12 cellular contexts compared by ENCODE assay signal in the genomic region with DNA sequence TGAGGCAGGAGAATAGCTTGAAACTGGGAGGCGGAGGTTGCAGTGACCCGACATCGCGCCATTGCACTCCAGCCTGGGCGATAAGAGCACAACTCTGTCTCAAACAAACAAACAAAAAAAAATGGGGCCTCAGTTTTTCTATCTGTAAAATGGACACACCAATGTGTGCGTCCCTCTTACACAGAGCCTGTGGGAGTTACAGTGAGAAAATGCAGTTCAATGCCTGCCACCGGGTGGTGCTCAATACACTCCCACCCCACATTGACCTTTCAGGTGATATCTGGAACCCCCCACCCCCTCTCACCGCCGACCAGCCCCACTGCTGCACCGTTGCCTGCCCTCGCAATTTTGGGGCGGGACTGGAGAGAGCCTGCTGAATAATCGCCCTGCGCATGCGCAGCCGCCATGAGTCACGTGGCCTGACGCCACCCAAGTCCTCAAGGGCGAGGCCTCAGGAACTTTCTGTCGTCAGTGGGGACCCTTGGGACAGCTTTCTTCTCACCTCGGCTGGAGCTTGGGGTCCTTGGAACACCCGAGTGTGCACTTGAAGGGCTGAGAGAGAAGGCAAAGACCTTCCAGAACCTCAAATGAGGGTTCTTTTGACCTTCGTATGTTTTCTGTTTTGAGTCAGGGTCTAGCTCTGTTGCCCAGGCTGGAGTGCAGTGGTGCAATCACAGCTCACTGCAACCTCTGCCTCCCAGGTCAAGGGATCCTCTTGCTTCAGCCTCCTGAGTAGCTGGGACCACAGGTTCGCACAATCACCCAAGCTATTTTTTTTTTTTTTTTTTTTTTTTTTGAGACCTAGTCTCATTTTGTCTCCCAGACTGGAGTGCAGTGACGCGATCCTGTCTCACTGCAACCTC. TPM values are rescaled to one million over a fixed set of nuclear protein-coding genes. Genes with fewer than 3 reads are reported as not detected.
DNase-seq lines count a peak whose midpoint lies in the region; ATAC-seq and TF ChIP-seq lines count a peak whose summit lies in the region.
"Had no signal": no experiment of that assay in that cellular context is flagged by ENCODE, and none has a peak within 500 bp of the region (broad histone marks: within the 10 kb centered on the region; RNA-seq: fewer than 3 reads in every experiment).

No MANE protein-coding gene starts in this region.

- H3K4me1 Mint-ChIP-seq in HFFc6 (ENCODE audit: low read depth) = peaks cover 7% of the 10 kb centered on the region
- H3K4me1 Mint-ChIP-seq in immature natural killer cell = no peaks in the 10 kb centered on the region

- POLR2A ChIA-PET in GM10248 (lab: Yijun Ruan, JAX) = no interaction called here

- ATAC-seq in HG02678 (IDR thresholded peaks at IDR 0.05; ENCODE audit: unreplicated experiment) = no peak

- CTCF ChIA-PET in GM10248 (lab: Yijun Ruan, JAX) = interaction anchor here (1.1 to 2.5 kb wide), 5 partner anchors 21 to 347 kb away, joined by 3 to 12 read pairs (median 4); a partner anchor contains a TSS

- H3K9me3 Mint-ChIP-seq in HFFc6 = no peaks in the 10 kb centered on the region
- no peaks in the 10 kb centered on the region for H3K9me3 Mint-ChIP-seq in immature natural killer cell
- H3K9me3 Mint-ChIP-seq: natural killer cell treated with Interleukin-12 subunit alpha and Interleukin-12 subunit beta and Interleukin-15 and Interleukin-18, amount 100 ng/mL, for 72 hours had no signal

- no peak overlapping the region for H3K27ac Mint-ChIP-seq in HFFc6
- no peak overlapping the region for H3K27ac Mint-ChIP-seq in immature natural killer cell
- H3K27ac Mint-ChIP-seq: natural killer cell treated with Interleukin-12 subunit alpha and Interleukin-12 subunit beta and Interleukin-15 and Interleukin-18, amount 100 ng/mL, for 72 hours had no signal

- H3K27me3 Mint-ChIP-seq in HFFc6 (ENCODE audit: insufficient read depth) (peaks cover 25% of the 10 kb centered on the region), immature natural killer cell (ENCODE audit: low read depth in 3 of 3) (peaks cover 0 to 10% (median 2%) of the 10 kb centered on the region in 3 donors)

- DNase-seq in GM10248 (ENCODE audit: extremely low spot score) (no peak), HFFc6 (no peak), iPS-NIHi11 (ENCODE audit: low spot score) (peak; percentile 68), NCI-H2081 (lab: John Stamatoyannopoulos, UW) (no peak), immature natural killer cell (no peak), NCI-H748 treated with DMSO at 0.1 percent for 48 hours (lab: John Stamatoyannopoulos, UW) (no peak)
- peak; percentile 28 for DNase-seq in activated T-cell treated with anti-CD3 and anti-CD28 coated beads, Interleukin-2, amount 50 U/mL, for 1 hour
- DNase-seq: NCI-H1092 had no signal

- TF ChIP-seq CTCF in GM10248 (IDR thresholded peaks at IDR 0.05; ENCODE audit: control extremely low read depth, extremely low read depth, low read depth, missing control alignments) (peak; percentile 11), HFFc6 (IDR thresholded peaks at IDR 0.05) (0 out of 2 replicates have a peak, but pooled peaks have one; percentile 25)

- H3K36me3 Mint-ChIP-seq in HFFc6 (ENCODE audit: low read depth) (no peaks in the 10 kb centered on the region), immature natural killer cell (no peaks in the 10 kb centered on the region)
- H3K36me3 Mint-ChIP-seq: natural killer cell treated with Interleukin-12 subunit alpha and Interleukin-12 subunit beta and Interleukin-15 and Interleukin-18, amount 100 ng/mL, for 72 hours had no signal

- H3K4me3 Mint-ChIP-seq in HFFc6 (no peak overlapping the region), immature natural killer cell (no peak overlapping the region)
- H3K4me3 Mint-ChIP-seq: natural killer cell treated with Interleukin-12 subunit alpha and Interleukin-12 subunit beta and Interleukin-15 and Interleukin-18, amount 100 ng/mL, for 72 hours had no signal

RNA-seq across cellular contexts. Expression of a gene that starts 14.6 kb away (rescaled TPM):
- total RNA-seq in HFFc6 (2021; fragmentation: NEBNext Ultra II Directional; extraction: Animal tissue kit (Norgen Biotek cat#: 25700)) = 1 to 10 TPM in 4 of 6 experiments, under 1 TPM in 2; 0.09 to 2.2 (median 1.4) TPM
- not detected for polyA plus RNA-seq in immature natural killer cell
- total RNA-seq: dermis microvascular lymphatic vessel endothelial cell, RPMI7951 had no signal

RNA-seq across cellular contexts. Expression of a gene that starts 44.6 kb away (rescaled TPM):
- 10 to 100 TPM; 56.5 to 63.4 (median 60.6) TPM for total RNA-seq in HFFc6 (2021; fragmentation: NEBNext Ultra II Directional; extraction: Animal tissue kit (Norgen Biotek cat#: 25700))
- 100 to 1,000 TPM in 2 of 3 donors, 10 to 100 TPM in 1; 86.2 to 110 (median 101) TPM for polyA plus RNA-seq in immature natural killer cell

Comparison
In these comparisons a context has a peak if more than half of its experiments do, and no peak if none do; other contexts are left out.
1. DNase-seq: peak in activated T-cell treated with anti-CD3 and anti-CD28 coated beads, Interleukin-2, amount 50 U/mL, for 1 hour (single experiment) and iPS-NIHi11 (single experiment); none in GM10248 (single experiment), HFFc6 (single experiment), NCI-H2081 (0 of 2), immature natural killer cell (0 of 3) and NCI-H748 treated with DMSO at 0.1 percent for 48 hours (single experiment).